Comparison of ENCODE assay signal across 27 cellular contexts in genomic region chr10:3514691-3515090, GRCh38.
"Had no signal": no experiment of that assay in that cellular context is flagged by ENCODE, and none has a peak within 500 bp of the region (broad histone marks: within the 10 kb centered on the region; RNA-seq: fewer than 3 reads in every experiment).

No MANE protein-coding gene starts in this region.

- H3K4me3 ChIP-seq: ascending aorta, breast epithelium, cardiac muscle cell, coronary artery, dorsolateral prefrontal cortex, esophagus muscularis mucosa had no signal

- H3K4me3 Mint-ChIP-seq: activated CD4-positive, alpha-beta memory T cell treated with anti-CD3 and anti-CD28 coated beads, Interleukin-2, amount 10 ng/mL, durations not matched to agents 7 days and 5 days; activated CD4-positive, alpha-beta T cell treated with anti-CD3 and anti-CD28 coated beads, Interleukin-2, amount 10 ng/mL, durations not matched to agents 7 days and 5 days; activated naive CD4-positive, alpha-beta T cell treated with anti-CD3 and anti-CD28 coated beads for 36 hours; activated naive CD8-positive, alpha-beta T cell treated with anti-CD3 and anti-CD28 coated beads, Interleukin-2, amount 10 ng/mL, durations not matched to agents 7 days and 5 days; activated T-cell treated with anti-CD3 and anti-CD28 coated beads, Interleukin-2, amount 50 U/mL, for 24 hours; activated T-cell treated with anti-CD3 and anti-CD28 coated beads, Interleukin-2, amount 50 U/mL, for 72 hours; brain; central memory CD8-positive, alpha-beta T cell; dendritic cell treated with granulocyte-macrophage colony-stimulating factor and Interleukin-4, amounts not matched to agents 40 ng/mL and 50 ng/mL, for 4 days; effector memory CD8-positive, alpha-beta T cell had no signal

- H3K27ac Mint-ChIP-seq: activated CD4-positive, alpha-beta memory T cell treated with anti-CD3 and anti-CD28 coated beads, Interleukin-2, amount 10 ng/mL, durations not matched to agents 7 days and 5 days; activated CD4-positive, alpha-beta T cell treated with anti-CD3 and anti-CD28 coated beads, Interleukin-2, amount 10 ng/mL, durations not matched to agents 7 days and 5 days; activated naive CD4-positive, alpha-beta T cell treated with anti-CD3 and anti-CD28 coated beads for 36 hours; activated naive CD4-positive, alpha-beta T cell treated with anti-CD3 and anti-CD28 coated beads, Interleukin-2, amount 50 U/mL, for 72 hours; activated naive CD8-positive, alpha-beta T cell treated with anti-CD3 and anti-CD28 coated beads, Interleukin-2, amount 10 ng/mL, durations not matched to agents 7 days and 5 days; activated T-cell treated with anti-CD3 and anti-CD28 coated beads, Interleukin-2, amount 50 U/mL, for 24 hours; activated T-cell treated with anti-CD3 and anti-CD28 coated beads, Interleukin-2, amount 50 U/mL, for 72 hours; brain; dendritic cell treated with granulocyte-macrophage colony-stimulating factor and Interleukin-4, amounts not matched to agents 40 ng/mL and 50 ng/mL, for 4 days; effector memory CD8-positive, alpha-beta T cell had no signal

- H3K27me3 Mint-ChIP-seq: activated CD4-positive, alpha-beta T cell treated with anti-CD3 and anti-CD28 coated beads, Interleukin-2, amount 10 ng/mL, durations not matched to agents 7 days and 5 days; brain had no signal

- H3K36me3 Mint-ChIP-seq: brain had no signal

- H3K9me3 Mint-ChIP-seq: activated T-cell treated with anti-CD3 and anti-CD28 coated beads, Interleukin-2, amount 50 U/mL, for 24 hours; central memory CD8-positive, alpha-beta T cell; effector memory CD8-positive, alpha-beta T cell had no signal

- H3K27ac ChIP-seq: ascending aorta, breast epithelium, cardiac muscle cell, coronary artery, dorsolateral prefrontal cortex, esophagus muscularis mucosa, foreskin keratinocyte had no signal

- H3K4me1 ChIP-seq: ascending aorta, breast epithelium, foreskin keratinocyte, gastrocnemius medialis had no signal

- H3K27me3 ChIP-seq: ascending aorta, breast epithelium, cardiac muscle cell, dorsolateral prefrontal cortex, esophagus muscularis mucosa, foreskin keratinocyte, gastrocnemius medialis had no signal

- DNase-seq: activated CD4-positive, alpha-beta memory T cell treated with anti-CD3 and anti-CD28 coated beads, Interleukin-2, amount 10 ng/mL, durations not matched to agents 7 days and 5 days; activated CD4-positive, alpha-beta T cell treated with anti-CD3 and anti-CD28 coated beads for 1 hour; activated CD4-positive, alpha-beta T cell treated with anti-CD3 and anti-CD28 coated beads for 4 hours; activated CD4-positive, alpha-beta T cell treated with anti-CD3 and anti-CD28 coated beads, Interleukin-2, amount 10 ng/mL, durations not matched to agents 7 days and 5 days; activated CD4-positive, alpha-beta T cell treated with anti-CD3 and anti-CD28 coated beads, Interleukin-2, amount 50 U/mL, for 4 hours; activated CD8-positive, alpha-beta memory T cell treated with anti-CD3 and anti-CD28 coated beads, Interleukin-2, amount 50 U/mL, for 48 hours; activated gamma-delta T cell; activated naive CD4-positive, alpha-beta T cell treated with anti-CD3 and anti-CD28 coated beads for 36 hours; activated naive CD8-positive, alpha-beta T cell treated with anti-CD3 and anti-CD28 coated beads, Interleukin-2, amount 10 ng/mL, durations not matched to agents 7 days and 5 days; activated T-cell treated with anti-CD3 and anti-CD28 coated beads for 4 hours; activated T-cell treated with anti-CD3 and anti-CD28 coated beads, Interleukin-2, amount 50 U/mL, for 24 hours; activated T-cell treated with anti-CD3 and anti-CD28 coated beads, Interleukin-2, amount 50 U/mL, for 72 hours; dorsolateral prefrontal cortex; effector memory CD8-positive, alpha-beta T cell; erythroblast; foreskin keratinocyte; gastrocnemius medialis; T-helper 2 cell had no signal

- ATAC-seq: activated naive CD4-positive, alpha-beta T cell treated with anti-CD3 and anti-CD28 coated beads, Interleukin-2, amount 50 U/mL, for 72 hours; activated T-cell treated with anti-CD3 and anti-CD28 coated beads, Interleukin-2, amount 50 U/mL, for 72 hours; effector memory CD8-positive, alpha-beta T cell; foreskin keratinocyte; gastrocnemius medialis had no signal

- H3K36me3 ChIP-seq: ascending aorta, breast epithelium, cardiac muscle cell, esophagus muscularis mucosa, gastrocnemius medialis had no signal

- H3K9me3 ChIP-seq: ascending aorta, breast epithelium, esophagus muscularis mucosa, gastrocnemius medialis had no signal
